In the genomic region with DNA sequence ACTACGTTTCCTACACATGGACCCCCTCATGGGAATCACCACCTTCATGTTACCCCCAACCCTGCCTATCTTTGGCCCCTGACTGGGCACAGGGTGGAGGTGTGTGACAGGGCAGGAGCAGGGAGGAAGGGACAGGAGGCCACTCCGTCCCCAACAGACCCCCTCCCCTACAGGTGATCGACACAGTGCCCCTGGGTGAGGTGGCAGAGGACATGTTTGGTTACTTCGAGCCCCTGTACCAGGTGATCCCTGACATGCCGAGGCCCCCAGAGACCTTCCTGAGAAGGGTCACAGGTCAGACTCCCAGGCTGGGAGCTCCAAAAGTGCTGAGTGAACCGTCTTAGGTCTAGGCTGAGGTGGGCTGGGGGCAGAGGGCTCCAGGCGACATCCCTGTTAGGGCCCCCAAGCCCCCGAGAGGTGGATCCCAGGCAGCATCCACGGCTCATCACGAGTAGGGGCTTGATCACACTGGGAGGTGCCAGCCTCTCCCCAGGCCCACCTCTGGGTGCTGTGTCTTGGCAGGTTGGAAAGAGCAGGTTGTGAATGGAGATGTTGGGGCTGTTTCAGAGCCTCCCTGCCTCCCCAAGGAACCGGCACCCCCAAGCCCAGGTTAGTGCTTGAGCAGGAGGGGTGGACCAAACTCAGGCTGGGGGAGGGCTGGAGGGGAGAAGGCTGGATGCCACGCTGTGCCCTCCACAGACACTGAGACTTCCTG, we compare ENCODE assay signal across 14 cellular contexts. TPM values are rescaled to one million over a fixed set of nuclear protein-coding genes. Genes with fewer than 3 reads are reported as not detected.
DNase-seq lines count a peak whose midpoint lies in the region; ATAC-seq and TF ChIP-seq lines count a peak whose summit lies in the region.
"Had no signal": no experiment of that assay in that cellular context is flagged by ENCODE, and none has a peak within 500 bp of the region (broad histone marks: within the 10 kb centered on the region; RNA-seq: fewer than 3 reads in every experiment).

No MANE protein-coding gene starts in this region.

- CTCF ChIA-PET in MCF 10A (lab: Yijun Ruan, JAX), result interaction anchor here (0.8 to 4.9 kb wide), 10 partner anchors 14 to 252 kb away, joined by 3 to 88 read pairs (median 18); a partner anchor contains a TSS
- CTCF ChIA-PET in activated CD4-positive, alpha-beta memory T cell treated with anti-CD3 and anti-CD28 coated beads, Interleukin-2, amount 10 ng/mL, durations not matched to agents 7 days and 5 days (lab: Charles Lee), result interaction anchor here (2.3 to 11.5 kb wide), 3 partner anchors 12 to 58 kb away, joined by 67 to 347 read pairs (median 221); a partner anchor contains a TSS

- peaks cover 5% of the 10 kb centered on the region for H3K4me1 Mint-ChIP-seq in MCF 10A (ENCODE audit: insufficient read depth, unreplicated experiment)
- H3K4me1 Mint-ChIP-seq in activated CD4-positive, alpha-beta memory T cell treated with anti-CD3 and anti-CD28 coated beads, Interleukin-2, amount 10 ng/mL, durations not matched to agents 7 days and 5 days, result peaks cover 32% of the 10 kb centered on the region

- TF ChIP-seq POLR2A in breast epithelium (IDR thresholded peaks at IDR 0.05), result no peak
- TF ChIP-seq POLR2A in gastrocnemius medialis (IDR thresholded peaks at IDR 0.05), result no peak

- H3K9me3 ChIP-seq in breast epithelium (no peaks in the 10 kb centered on the region), liver (ENCODE audit: control insufficient read depth in 4 of 4, low read length in 3 of 4) (no peaks in the 10 kb centered on the region), tibial artery (no peaks in the 10 kb centered on the region), gastrocnemius medialis (no peaks in the 10 kb centered on the region)
- H3K9me3 ChIP-seq: BE2C, esophagus squamous epithelium, vagina had no signal

- peak overlapping the region; percentile 63 to 80 for H3K9ac ChIP-seq in liver (ENCODE audit: low read depth in 1 of 2, low read length in 2 of 2)

- peak overlapping the region in 1 of 3 donors; percentile 74 for H3K4me3 ChIP-seq in breast epithelium
- peak overlapping the region; percentile 67 to 79 (median 73) for H3K4me3 ChIP-seq in liver (ENCODE audit: low read depth in 1 of 3, low read length in 3 of 3)
- no peak overlapping the region for H3K4me3 ChIP-seq in tibial artery
- no peak overlapping the region for H3K4me3 ChIP-seq in gastrocnemius medialis
- H3K4me3 ChIP-seq: smooth muscle cell had no signal

- WGBS in liver, result 43% methylated on average over 12 of the region's 12 CpGs

- no peak for TF ChIP-seq RAD21 in liver (IDR thresholded peaks at IDR 0.05)

- no peaks in the 10 kb centered on the region for H3K9me3 Mint-ChIP-seq in MCF 10A (ENCODE audit: unreplicated experiment)
- H3K9me3 Mint-ChIP-seq in activated CD4-positive, alpha-beta memory T cell treated with anti-CD3 and anti-CD28 coated beads, Interleukin-2, amount 10 ng/mL, durations not matched to agents 7 days and 5 days, result no peaks in the 10 kb centered on the region

- H3K36me3 ChIP-seq in breast epithelium (no peaks in the 10 kb centered on the region), liver (ENCODE audit: control insufficient read depth in 4 of 4, insufficient read depth in 3 of 4, low read depth in 1 of 4, low read length in 3 of 4) (peaks cover 3 to 9% (median 7%) of the 10 kb centered on the region in 4 donors), tibial artery (peaks cover 0 to 26% (median 9%) of the 10 kb centered on the region in 3 donors), gastrocnemius medialis (no peaks in the 10 kb centered on the region)
- H3K36me3 ChIP-seq: BE2C, vagina had no signal

- BruUV-seq in MCF 10A (replicated peaks; lab: Mats Ljungman, UMichigan), result no TSS peak

- TF ChIP-seq CTCF in MCF 10A (IDR thresholded peaks at IDR 0.05; ENCODE audit: unreplicated experiment), result no peak
- no peak for TF ChIP-seq CTCF in breast epithelium (IDR thresholded peaks at IDR 0.05)
- TF ChIP-seq CTCF in liver (IDR thresholded peaks at IDR 0.05; ENCODE audit: low read depth, low read length, missing input control), result no peak
- TF ChIP-seq CTCF in tibial artery (IDR thresholded peaks at IDR 0.05), result no peak
- no peak for TF ChIP-seq CTCF in gastrocnemius medialis (IDR thresholded peaks at IDR 0.05 in 4 of 5, conservative IDR thresholded peaks at IDR 0.05 in 1 of 5)

- peak overlapping the region; percentile 79 for H3K4me3 Mint-ChIP-seq in MCF 10A (ENCODE audit: unreplicated experiment)
- H3K4me3 Mint-ChIP-seq in activated CD4-positive, alpha-beta memory T cell treated with anti-CD3 and anti-CD28 coated beads, Interleukin-2, amount 10 ng/mL, durations not matched to agents 7 days and 5 days, result peak overlapping the region; percentile 87

- H3K27ac Mint-ChIP-seq in MCF 10A (ENCODE audit: low read depth, unreplicated experiment), result no peak overlapping the region
- no peak overlapping the region for H3K27ac Mint-ChIP-seq in activated CD4-positive, alpha-beta memory T cell treated with anti-CD3 and anti-CD28 coated beads, Interleukin-2, amount 10 ng/mL, durations not matched to agents 7 days and 5 days

- intact Hi-C loops in MCF 10A (cut with micrococcal nuclease), result loop anchor here (5.0 kb wide), 1 partner anchor 715 kb away; no protein-coding TSS in a partner anchor
- intact Hi-C loops in breast epithelium (cut with DNase I; ENCODE audit: low total_unique reads), result loop anchor here (5.0 to 10.0 kb wide), 2 partner anchors 60 to 1608 kb away; no protein-coding TSS in a partner anchor
- intact Hi-C loops in tibial artery (cut with DNase I; ENCODE audit: low total_unique reads), result loop anchor here (2.0 kb wide), 1 partner anchor 60 kb away; no protein-coding TSS in a partner anchor
- intact Hi-C loops in gastrocnemius medialis (cut with DNase I; ENCODE audit: low total_unique reads), result no loop called here

- H3K4me1 ChIP-seq in breast epithelium (peaks cover 0 to 8% of the 10 kb centered on the region in 2 donors), liver (ENCODE audit: control insufficient read depth in 4 of 4, insufficient read depth in 4 of 4, low read length in 3 of 4) (peaks cover 2 to 52% (median 38%) of the 10 kb centered on the region in 4 donors), tibial artery (peaks cover 6 to 22% (median 13%) of the 10 kb centered on the region in 4 donors), gastrocnemius medialis (peaks cover 11 to 15% of the 10 kb centered on the region in 2 donors)
- H3K4me1 ChIP-seq: BE2C had no signal

- peaks cover 4% of the 10 kb centered on the region for H3K36me3 Mint-ChIP-seq in MCF 10A (ENCODE audit: insufficient read depth, unreplicated experiment)
- peaks cover 2% of the 10 kb centered on the region for H3K36me3 Mint-ChIP-seq in activated CD4-positive, alpha-beta memory T cell treated with anti-CD3 and anti-CD28 coated beads, Interleukin-2, amount 10 ng/mL, durations not matched to agents 7 days and 5 days (ENCODE audit: low read depth)

- no peaks in the 10 kb centered on the region for H3K27me3 Mint-ChIP-seq in MCF 10A (ENCODE audit: insufficient read depth, unreplicated experiment)
- H3K27me3 Mint-ChIP-seq in activated CD4-positive, alpha-beta memory T cell treated with anti-CD3 and anti-CD28 coated beads, Interleukin-2, amount 10 ng/mL, durations not matched to agents 7 days and 5 days, result no peaks in the 10 kb centered on the region

- H3K27ac ChIP-seq in breast epithelium, result no peak overlapping the region
- H3K27ac ChIP-seq in liver (ENCODE audit: low read depth in 1 of 2, low read length in 2 of 2), result peak overlapping the region; percentile 90 to 91
- H3K27ac ChIP-seq in tibial artery, result peak overlapping the region; percentile 84 to 93
- H3K27ac ChIP-seq in gastrocnemius medialis, result no peak overlapping the region

- ATAC-seq in gastrocnemius medialis (no peak), HG03175 (IDR thresholded peaks at IDR 0.05; ENCODE audit: unreplicated experiment) (no peak)

- DNase-seq in MCF 10A (ENCODE audit: unreplicated experiment) (no peak), breast epithelium (ENCODE audit: low spot score in 2 of 2) (no peak), tibial artery (no peak), gastrocnemius medialis (no peak), SKM-1 (lab: John Stamatoyannopoulos, UW; ENCODE audit: unreplicated experiment) (no peak)
- DNase-seq in activated CD4-positive, alpha-beta memory T cell treated with anti-CD3 and anti-CD28 coated beads, Interleukin-2, amount 10 ng/mL, durations not matched to agents 7 days and 5 days, result no peak
- DNase-seq: esophagus squamous epithelium, GF-D8, NCI-H2081 had no signal

- no peaks in the 10 kb centered on the region for H3K27me3 ChIP-seq in breast epithelium
- no peaks in the 10 kb centered on the region for H3K27me3 ChIP-seq in liver (ENCODE audit: control insufficient read depth in 4 of 4, insufficient read depth in 4 of 4, low read length in 3 of 4)
- no peaks in the 10 kb centered on the region for H3K27me3 ChIP-seq in tibial artery
- no peaks in the 10 kb centered on the region for H3K27me3 ChIP-seq in gastrocnemius medialis
- H3K27me3 ChIP-seq: BE2C, esophagus squamous epithelium, vagina had no signal

- in situ Hi-C loops in gastrocnemius medialis (cut with MboI; ENCODE audit: low sequenced_read_pairs in 4 of 4), result loop anchor here in 3 of 4 donors (5.0 to 25.0 kb wide), 4 partner anchors 58 to 225 kb away; a partner anchor contains a TSS

- POLR2A ChIA-PET in MCF 10A (lab: Yijun Ruan, JAX), result interaction anchor here (0.6 to 4.8 kb wide), 3 partner anchors 13 to 28 kb away, joined by 4 to 115 read pairs (median 27); a partner anchor contains a TSS
- POLR2A ChIA-PET in activated CD4-positive, alpha-beta memory T cell treated with anti-CD3 and anti-CD28 coated beads, Interleukin-2, amount 10 ng/mL, durations not matched to agents 7 days and 5 days (lab: Charles Lee), result interaction anchor here (2.2 to 6.0 kb wide), 2 partner anchors 8 to 13 kb away, joined by 16 to 106 read pairs; a partner anchor contains a TSS

RNA-seq across cellular contexts. Expression of a gene that starts 1.5 kb away (rescaled TPM):
- total RNA-seq in MCF 10A (2022) (7.2 and 7.8 TPM in 2 replicates), breast epithelium (10 to 100 TPM; 13.8 to 28.8 (median 15.7) TPM), liver (10 to 100 TPM in 1 of 2 donors, 1 to 10 TPM in 1; 4.4 to 51.4 TPM), gastrocnemius medialis (1 to 10 TPM; 2.2 to 3.2 (median 2.5) TPM)
- 10 to 100 TPM; 15.0 to 17.8 TPM for total RNA-seq in activated CD4-positive, alpha-beta memory T cell treated with anti-CD3 and anti-CD28 coated beads, Interleukin-2, amount 10 ng/mL, durations not matched to agents 7 days and 5 days
- polyA plus RNA-seq in liver, result 10 to 100 TPM; 43.2 to 46.5 TPM

RNA-seq across cellular contexts. Expression of a gene that starts 4.7 kb away (rescaled TPM):
- total RNA-seq in MCF 10A (2022) (54.5 and 69.7 TPM in 2 replicates), breast epithelium (10 to 100 TPM; 30.8 to 62.2 (median 41.1) TPM), liver (1 to 10 TPM in 1 of 2 donors, under 1 TPM in 1; 0.28 to 2.3 TPM), gastrocnemius medialis (100 to 1,000 TPM in 1 of 4 donors, 10 to 100 TPM in 3; 38.6 to 186 (median 75.1) TPM)
- total RNA-seq in activated CD4-positive, alpha-beta memory T cell treated with anti-CD3 and anti-CD28 coated beads, Interleukin-2, amount 10 ng/mL, durations not matched to agents 7 days and 5 days, result 1 to 10 TPM; 2.7 to 3.1 TPM
- polyA plus RNA-seq in liver, result 1 to 10 TPM; 1.1 to 1.6 TPM

RNA-seq across cellular contexts. Expression of a gene that starts 11.3 kb away (rescaled TPM):
- 22.5 and 26.7 TPM in 2 replicates for total RNA-seq in MCF 10A (2022)
- total RNA-seq in breast epithelium, result 10 to 100 TPM; 21.3 to 35.6 (median 33.4) TPM
- total RNA-seq in activated CD4-positive, alpha-beta memory T cell treated with anti-CD3 and anti-CD28 coated beads, Interleukin-2, amount 10 ng/mL, durations not matched to agents 7 days and 5 days, result 10 to 100 TPM; 35.0 to 35.8 TPM
- 10 to 100 TPM; 13.4 to 14.3 TPM for total RNA-seq in liver
- 10 to 100 TPM in 1 of 2 donors, 1 to 10 TPM in 1; 7.4 to 11.3 TPM for polyA plus RNA-seq in liver
- 10 to 100 TPM; 26.3 to 79.6 (median 36.9) TPM for total RNA-seq in gastrocnemius medialis

RNA-seq across cellular contexts. Expression of a gene that starts 24.7 kb away (rescaled TPM):
- total RNA-seq in MCF 10A (2022) (5.1 and 7.7 TPM in 2 replicates), breast epithelium (10 to 100 TPM in 2 of 3 donors, 1 to 10 TPM in 1; 6.6 to 13.3 (median 13.2) TPM), liver (1 to 10 TPM; 3.5 to 4.8 TPM), gastrocnemius medialis (10 to 100 TPM; 31.4 to 70.8 (median 64.9) TPM)
- total RNA-seq in activated CD4-positive, alpha-beta memory T cell treated with anti-CD3 and anti-CD28 coated beads, Interleukin-2, amount 10 ng/mL, durations not matched to agents 7 days and 5 days, result 1 to 10 TPM; 6.5 to 8.0 TPM
- polyA plus RNA-seq in liver, result 10 to 100 TPM in 1 of 2 donors, 1 to 10 TPM in 1; 6.1 to 10.7 TPM

Comparison
In these comparisons a context has a peak if more than half of its experiments do, and no peak if none do; other contexts are left out.
1. H3K27ac ChIP-seq: peak in liver (2 of 2) and tibial artery (2 of 2); none in breast epithelium (0 of 2) and gastrocnemius medialis (0 of 4).
2. H3K4me3 ChIP-seq: peak in liver (3 of 3); none in tibial artery (0 of 2) and gastrocnemius medialis (0 of 4).
3. RNA of a gene that starts 4.7 kb away (total RNA-seq): 38.6 to 186 TPM in gastrocnemius medialis, 54.5 to 69.7 TPM in MCF 10A and 30.8 to 62.2 TPM in breast epithelium; 2.7 to 3.1 TPM in activated CD4-positive, alpha-beta memory T cell treated with anti-CD3 and anti-CD28 coated beads, Interleukin-2, amount 10 ng/mL, durations not matched to agents 7 days and 5 days and 0.28 to 2.3 TPM in liver; every median in the first group is over 4 times any median in the second.